ENCODE assay signal across 8 cellular contexts in genomic region chr6:20400476-20401402, GRCh38. TPM values are rescaled to one million over a fixed set of nuclear protein-coding genes. Genes with fewer than 3 reads are reported as not detected.
DNase-seq lines count a peak whose midpoint lies in the region; ATAC-seq and TF ChIP-seq lines count a peak whose summit lies in the region.

No MANE protein-coding gene starts in this region.

- H3K9me3 ChIP-seq in PC-9 (ENCODE audit: insufficient read depth, low read depth) (no peaks in the 10 kb centered on the region), ovary (no peaks in the 10 kb centered on the region)

- peak overlapping the region; percentile 64 for H3K4me3 ChIP-seq in GM12865 (ENCODE audit: low read depth, low read length)
- H3K4me3 ChIP-seq in Jurkat, Clone E6-1 (ENCODE audit: low read length) = peak overlapping the region; percentile 84
- H3K4me3 ChIP-seq in PC-9 = peak overlapping the region; percentile 63
- peak overlapping the region; percentile 54 for H3K4me3 ChIP-seq in ovary

- 1% methylated on average over 29 of the region's 29 CpGs for WGBS in ovary, 3 donors

- H3F3A ChIP-seq in PC-9 (ENCODE audit: insufficient read depth, low read depth) = peaks cover 22% of the 10 kb centered on the region; the same call in 1 of the 2 replicates

- ATAC-seq in HG02798 (IDR thresholded peaks at IDR 0.05; ENCODE audit: poor library complexity, unreplicated experiment) = no peak

- TF ChIP-seq EP300 in ovary (IDR thresholded peaks at IDR 0.05) = no peak

- no peaks in the 10 kb centered on the region for H3K9me2 ChIP-seq in PC-9 (ENCODE audit: insufficient read depth)

- H3K4me2 ChIP-seq in PC-9 = peak overlapping the region; percentile 95

- H3K4me1 ChIP-seq in PC-9 (replicated peaks; ENCODE audit: insufficient read depth) = peaks cover 16% of the 10 kb centered on the region
- H3K4me1 ChIP-seq in ovary (ENCODE audit: insufficient read depth) = no peaks in the 10 kb centered on the region

- H4K20me1 ChIP-seq in PC-9 (ENCODE audit: insufficient read depth) = peaks cover 9% of the 10 kb centered on the region

- intact Hi-C loops in PC-9 (cut with micrococcal nuclease; ENCODE audit: unreplicated experiment) (loop anchor here (1.0 to 5.0 kb wide), 6 partner anchors 108 to 477 kb away; no protein-coding TSS in a partner anchor), ovary (cut with DNase I) (loop anchor here in 1 of 4 donors (10.0 kb wide), 1 partner anchor 124 kb away; no protein-coding TSS in a partner anchor)

- H3K27me3 ChIP-seq in PC-9 (ENCODE audit: insufficient read depth, low read depth) (no peaks in the 10 kb centered on the region), ovary (no peaks in the 10 kb centered on the region)

- peaks cover 35% of the 10 kb centered on the region for H3K79me2 ChIP-seq in PC-9 (ENCODE audit: low read depth)

- no peaks in the 10 kb centered on the region for H3K36me3 Mint-ChIP-seq in glutamatergic neuron (ENCODE audit: unreplicated experiment)

- H2AFZ ChIP-seq in PC-9 = peak overlapping the region; percentile 80

- H3K27ac ChIP-seq in PC-9 (peak overlapping the region; percentile 77), ovary (peak overlapping the region in 1 of 2 donors; percentile 19)

- POLR2A ChIA-PET in PC-9 (lab: Charles Lee; ENCODE audit: unreplicated experiment) = interaction anchor here (0.5 to 0.6 kb wide), 2 partner anchors 68 to 968 kb away, joined by 3 to 9 read pairs; no protein-coding TSS in a partner anchor

- H3K4me1 Mint-ChIP-seq in glutamatergic neuron (ENCODE audit: low read depth, unreplicated experiment) = no peaks in the 10 kb centered on the region

- H3K36me3 ChIP-seq in PC-9 (ENCODE audit: low read depth) (0 out of 2 replicates have a peak, but pooled peaks cover under 1% of the 10 kb centered on the region), ovary (no peaks in the 10 kb centered on the region)

- peaks cover 5% of the 10 kb centered on the region for H3K9me3 Mint-ChIP-seq in glutamatergic neuron (ENCODE audit: unreplicated experiment)

- no peak for TF ChIP-seq POLR2A in ovary (IDR thresholded peaks at IDR 0.05)

- peak overlapping the region; percentile 88 for H3K4me3 Mint-ChIP-seq in glutamatergic neuron (ENCODE audit: unreplicated experiment)

- H3K27ac Mint-ChIP-seq in glutamatergic neuron (ENCODE audit: unreplicated experiment) = peak overlapping the region; percentile 46

- peak; percentile 32 for DNase-seq in GM12865 (ENCODE audit: low read depth)
- DNase-seq in Jurkat, Clone E6-1 (ENCODE audit: low read depth, low spot score) = peak; percentile 59
- peak in 1 of 2 experiments; percentile 55 for DNase-seq in PC-9
- DNase-seq in activated effector memory CD4-positive, alpha-beta T cell treated with anti-CD3 and anti-CD28 coated beads, Interleukin-2, amount 50 U/mL, for 16 hours = peak; percentile 77
- peak; percentile 63 for DNase-seq in glutamatergic neuron
- DNase-seq in ovary = peak in 2 of 5 donors; percentile 25 to 44
- DNase-seq in islet precursor cell = no peak

- TF ChIP-seq CTCF in GM12865 (IDR thresholded peaks at IDR 0.05; ENCODE audit: insufficient read depth, low read depth, low read length, missing control alignments) (no peak), PC-9 (conservative IDR thresholded peaks at IDR 0.05) (peak; percentile 63), glutamatergic neuron (IDR thresholded peaks at IDR 0.05; ENCODE audit: partially characterized antibody, unreplicated experiment) (peak; percentile 67), ovary (IDR thresholded peaks at IDR 0.05) (no peak)

- CTCF ChIA-PET in PC-9 (lab: Charles Lee) = no interaction called here

- BruUV-seq in PC-9 (replicated peaks; lab: Mats Ljungman, UMichigan) = TSS peak; percentile 24

- H3K27me3 Mint-ChIP-seq in glutamatergic neuron (ENCODE audit: unreplicated experiment) = peaks cover 5% of the 10 kb centered on the region

RNA-seq across cellular contexts. Expression of gene E2F3, which starts 0.9 kb away (rescaled TPM):
- polyA plus RNA-seq in Jurkat, Clone E6-1 (2012; ENCODE audit: insufficient read depth, insufficient read length) = 24.1 TPM
- 15.7 and 20.0 TPM in 2 replicates for total RNA-seq in PC-9 (2021)
- 10.1 TPM for total RNA-seq in glutamatergic neuron (ENCODE audit: unreplicated experiment)
- 1 to 10 TPM in 6 of 7 donors, under 1 TPM in 1; 0.36 to 4.7 (median 2.7) TPM for total RNA-seq in ovary
- polyA plus RNA-seq in ovary = 1 to 10 TPM; 1.8 to 7.3 TPM

Comparison
In these comparisons a context has a peak if more than half of its experiments do, and no peak if none do; other contexts are left out.
1. CTCF ChIP-seq: peak in PC-9 (single experiment) and glutamatergic neuron (single experiment); none in GM12865 (single experiment) and ovary (0 of 3).
2. Peak in every context shown above with its lines, with median percentiles within 50 percentile points of each other: H3K4me3 ChIP-seq.